Comparison of ENCODE assay signal across 8 cellular contexts in genomic region chr14:41607966-41608663, GRCh38. TPM values are rescaled to one million over a fixed set of nuclear protein-coding genes. Genes with fewer than 3 reads are reported as not detected.
DNase-seq lines count a peak whose midpoint lies in the region; ATAC-seq, FAIRE-seq and TF ChIP-seq lines count a peak whose summit lies in the region.

No MANE protein-coding gene starts in this region.

- no peak overlapping the region for H3K27ac ChIP-seq in rectal smooth muscle tissue (ENCODE audit: low read depth, low read length)
- H3K27ac ChIP-seq in CD4-positive, alpha-beta T cell (ENCODE audit: low read depth, low read length), result no peak overlapping the region

- intact Hi-C loops in CD4-positive, alpha-beta T cell (cut with DNase I, micrococcal nuclease), result no loop called here

- H3K4me3 ChIP-seq in rectal smooth muscle tissue (ENCODE audit: low read length), result peak overlapping the region; percentile 56

- FAIRE-seq in GM19239 (lab: Jason Lieb, UNC), result no peak

- H3K27ac Mint-ChIP-seq in CD4-positive, alpha-beta T cell, result no peak overlapping the region

- peaks cover 75% of the 10 kb centered on the region for H3K27me3 Mint-ChIP-seq in CD4-positive, alpha-beta T cell

- peak; percentile 4 for DNase-seq in GM03348 (ENCODE audit: low spot score)
- DNase-seq in NCI-H69 (lab: John Stamatoyannopoulos, UW), result peak; percentile 45
- peak; percentile 22 for DNase-seq in fibroblast of peridontal ligament (ENCODE audit: extremely low read depth)
- no peak for DNase-seq in CD4-positive, alpha-beta T cell
- no peak for DNase-seq in NK-92 (lab: John Stamatoyannopoulos, UW; ENCODE audit: unreplicated experiment)
- DNase-seq in GM19239 (ENCODE audit: insufficient read length, low spot score), result no peak

- H3K4me3 Mint-ChIP-seq in CD4-positive, alpha-beta T cell, result no peak overlapping the region

- H3K36me3 Mint-ChIP-seq in CD4-positive, alpha-beta T cell (ENCODE audit: low read depth), result no peaks in the 10 kb centered on the region

- H3K36me3 ChIP-seq in rectal smooth muscle tissue (ENCODE audit: control insufficient read depth, insufficient read depth, low read length), result no peaks in the 10 kb centered on the region

- H3K4me1 Mint-ChIP-seq in CD4-positive, alpha-beta T cell (ENCODE audit: low read depth), result peaks cover 19% of the 10 kb centered on the region

- POLR2A ChIA-PET in CD4-positive, alpha-beta T cell (lab: Charles Lee), result no interaction called here

- CTCF ChIA-PET in CD4-positive, alpha-beta T cell (lab: Charles Lee), result no interaction called here

- peaks cover 15% of the 10 kb centered on the region for H3K27me3 ChIP-seq in rectal smooth muscle tissue (ENCODE audit: control insufficient read depth, insufficient read depth, low read length)
- peaks cover 69% of the 10 kb centered on the region for H3K27me3 ChIP-seq in CD4-positive, alpha-beta T cell (ENCODE audit: control insufficient read depth, insufficient read depth, low read length)

- no peak for ATAC-seq in CD4-positive, alpha-beta T cell (ENCODE audit: poor library complexity)
- no peak for ATAC-seq in HG02840 (IDR thresholded peaks at IDR 0.05; ENCODE audit: low FRiP score, unreplicated experiment)

- H3K9me3 ChIP-seq in CD4-positive, alpha-beta T cell (ENCODE audit: control insufficient read depth, low read length), result no peaks in the 10 kb centered on the region

- no peaks in the 10 kb centered on the region for H3K9me3 Mint-ChIP-seq in CD4-positive, alpha-beta T cell

- H3K4me1 ChIP-seq in rectal smooth muscle tissue (ENCODE audit: control insufficient read depth, insufficient read depth, low read length), result no peaks in the 10 kb centered on the region

- no peak for TF ChIP-seq CTCF in CD4-positive, alpha-beta T cell (IDR thresholded peaks at IDR 0.05)

- H3K9ac ChIP-seq in rectal smooth muscle tissue (ENCODE audit: low read length), result no peak overlapping the region

RNA-seq across cellular contexts. Expression of gene LRFN5, which starts 1.4 kb away (rescaled TPM):
- not detected for total RNA-seq in CD4-positive, alpha-beta T cell

Comparison
In these comparisons a context has a peak if more than half of its experiments do, and no peak if none do; other contexts are left out.
1. DNase-seq: peak in GM03348 (single experiment), NCI-H69 (single experiment) and fibroblast of peridontal ligament (single experiment); none in CD4-positive, alpha-beta T cell (0 of 10), NK-92 (single experiment) and GM19239 (single experiment).